ENCODE assay signal across 15 cellular contexts in the genomic region with DNA sequence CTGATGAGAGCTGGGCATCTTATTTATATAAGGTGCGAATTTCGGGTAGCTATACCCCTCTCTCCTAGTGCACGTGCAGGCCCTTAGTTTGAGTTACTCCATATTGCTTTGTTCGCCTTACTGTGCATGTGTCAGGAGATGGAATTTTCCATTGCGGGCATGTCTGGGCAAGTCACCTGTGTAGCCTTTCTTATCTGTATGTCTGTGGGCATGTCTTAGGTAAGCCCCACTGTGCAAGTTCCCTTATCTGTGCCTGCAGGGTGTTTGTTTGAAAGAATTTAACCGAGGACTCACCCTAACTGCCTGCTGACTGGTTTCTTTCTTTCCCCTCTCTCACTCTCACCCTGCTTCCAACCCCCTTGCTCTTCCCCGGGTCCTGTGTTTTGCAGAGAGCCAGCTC.
DNase-seq lines count a peak whose midpoint lies in the region; ATAC-seq, FAIRE-seq and TF ChIP-seq lines count a peak whose summit lies in the region.
"Had no signal": no experiment of that assay in that cellular context is flagged by ENCODE, and none has a peak within 500 bp of the region (broad histone marks: within the 10 kb centered on the region; RNA-seq: fewer than 3 reads in every experiment).

No MANE protein-coding gene starts in this region.

- POLR2A ChIA-PET in activated CD8-positive, alpha-beta T cell treated with anti-CD3 and anti-CD28 coated beads, Interleukin-2, amount 10 ng/mL, durations not matched to agents 7 days and 5 days (lab: Charles Lee) = no interaction called here

- H3K9me3 ChIP-seq in keratinocyte (ENCODE audit: control insufficient read depth, low read depth, low read length) = no peaks in the 10 kb centered on the region
- H3K9me3 ChIP-seq in MG63 = no peaks in the 10 kb centered on the region

- CTCF ChIA-PET in activated CD8-positive, alpha-beta T cell treated with anti-CD3 and anti-CD28 coated beads, Interleukin-2, amount 10 ng/mL, durations not matched to agents 7 days and 5 days (lab: Charles Lee) = interaction anchor here (1.0 kb wide), 1 partner anchor 200 kb away, joined by 3 read pairs; a partner anchor contains a TSS

- peak overlapping the region in 2 of 3 experiments; percentile 30 to 47 for H3K4me3 ChIP-seq in keratinocyte (ENCODE audit: control insufficient read depth in 2 of 3, extremely low read depth in 1 of 3, insufficient read depth in 2 of 3, low read depth in 1 of 3, low read length in 3 of 3)
- H3K4me3 ChIP-seq in MG63 = no peak overlapping the region
- H3K4me3 ChIP-seq: lung, SK-N-MC had no signal

- peaks cover 36% of the 10 kb centered on the region for H3K4me1 ChIP-seq in keratinocyte (ENCODE audit: control insufficient read depth, extremely low read depth, insufficient read depth, low read length)

- H3K9me1 ChIP-seq in keratinocyte (ENCODE audit: control insufficient read depth, extremely low read depth, insufficient read depth, low read length) = no peaks in the 10 kb centered on the region

- H3K27ac ChIP-seq in keratinocyte (ENCODE audit: control insufficient read depth, insufficient read depth, low read length) = peak overlapping the region; percentile 93
- H3K27ac ChIP-seq: SK-N-MC had no signal

- peak overlapping the region; percentile 32 for H3K27ac Mint-ChIP-seq in activated CD8-positive, alpha-beta T cell treated with anti-CD3 and anti-CD28 coated beads, Interleukin-2, amount 10 ng/mL, durations not matched to agents 7 days and 5 days
- H3K27ac Mint-ChIP-seq: CD4-positive, CD25-positive, alpha-beta regulatory T cell had no signal

- dilution Hi-C loops in keratinocyte (cut with MboI; ENCODE audit: extremely low pct_ligation_motif_present, low sequenced_read_pairs) = no loop called here

- no peaks in the 10 kb centered on the region for H3K27me3 ChIP-seq in keratinocyte (ENCODE audit: control insufficient read depth, extremely low read depth, insufficient read depth, low read length)
- H3K27me3 ChIP-seq in MG63 = no peaks in the 10 kb centered on the region

- peaks cover 5% of the 10 kb centered on the region for H3K27me3 Mint-ChIP-seq in activated CD8-positive, alpha-beta T cell treated with anti-CD3 and anti-CD28 coated beads, Interleukin-2, amount 10 ng/mL, durations not matched to agents 7 days and 5 days (ENCODE audit: low read depth)
- H3K27me3 Mint-ChIP-seq: CD4-positive, CD25-positive, alpha-beta regulatory T cell had no signal

- H3K36me3 Mint-ChIP-seq in activated CD8-positive, alpha-beta T cell treated with anti-CD3 and anti-CD28 coated beads, Interleukin-2, amount 10 ng/mL, durations not matched to agents 7 days and 5 days (ENCODE audit: low read depth) = no peaks in the 10 kb centered on the region
- H3K36me3 Mint-ChIP-seq: CD4-positive, CD25-positive, alpha-beta regulatory T cell had no signal

- peak overlapping the region; percentile 59 for H3K9ac ChIP-seq in keratinocyte (ENCODE audit: control insufficient read depth, extremely low read depth, insufficient read depth, low read length)

- no peak for TF ChIP-seq CTCF in keratinocyte (optimal IDR thresholded peaks at IDR 0.05 in 1 of 3, IDR thresholded peaks at IDR 0.05 in 1 of 3, conservative IDR thresholded peaks at IDR 0.05 in 1 of 3; ENCODE audit: extremely low read depth in 1 of 3, insufficient read depth in 2 of 3, low read length in 3 of 3)

- peak; percentile 73 for FAIRE-seq in keratinocyte (lab: Jason Lieb, UNC)

- no peaks in the 10 kb centered on the region for H3K79me2 ChIP-seq in keratinocyte (ENCODE audit: control insufficient read depth, insufficient read depth, low read length)

- DNase-seq in ELF-1 (ENCODE audit: low read depth, low spot score) (peak; percentile 77), keratinocyte (ENCODE audit: low read depth, low spot score) (peak; percentile 88), RKO (ENCODE audit: low spot score) (no peak), DMS53 (lab: John Stamatoyannopoulos, UW) (no peak), MG63 (no peak)
- DNase-seq in activated CD8-positive, alpha-beta T cell treated with anti-CD3 and anti-CD28 coated beads, Interleukin-2, amount 10 ng/mL, durations not matched to agents 7 days and 5 days = no peak
- DNase-seq: activated CD4-positive, alpha-beta T cell treated with anti-CD3 and anti-CD28 coated beads for 48 hours; GOT3; hypothalamus; NCI-H1694 had no signal

- peak overlapping the region; percentile 69 for H3K4me2 ChIP-seq in keratinocyte (ENCODE audit: control insufficient read depth, extremely low read depth, insufficient read depth, low read depth, low read length)

- no peak overlapping the region for H2AFZ ChIP-seq in keratinocyte (ENCODE audit: control insufficient read depth, low read length)

- H3K4me1 Mint-ChIP-seq in activated CD8-positive, alpha-beta T cell treated with anti-CD3 and anti-CD28 coated beads, Interleukin-2, amount 10 ng/mL, durations not matched to agents 7 days and 5 days (ENCODE audit: low read depth) = peaks cover 11% of the 10 kb centered on the region
- H3K4me1 Mint-ChIP-seq: CD4-positive, CD25-positive, alpha-beta regulatory T cell had no signal

- no peak overlapping the region for H3K4me3 Mint-ChIP-seq in activated CD8-positive, alpha-beta T cell treated with anti-CD3 and anti-CD28 coated beads, Interleukin-2, amount 10 ng/mL, durations not matched to agents 7 days and 5 days
- H3K4me3 Mint-ChIP-seq: CD4-positive, CD25-positive, alpha-beta regulatory T cell had no signal

- H3K9me3 Mint-ChIP-seq in activated CD8-positive, alpha-beta T cell treated with anti-CD3 and anti-CD28 coated beads, Interleukin-2, amount 10 ng/mL, durations not matched to agents 7 days and 5 days (ENCODE audit: insufficient read depth) = no peaks in the 10 kb centered on the region
- H3K9me3 Mint-ChIP-seq: CD4-positive, CD25-positive, alpha-beta regulatory T cell had no signal

- H3K36me3 ChIP-seq in keratinocyte (ENCODE audit: control insufficient read depth in 2 of 2, extremely low read depth in 1 of 2, insufficient read depth in 2 of 2, low read length in 2 of 2) (no peaks in the 10 kb centered on the region), MG63 (no peaks in the 10 kb centered on the region)

- no peaks in the 10 kb centered on the region for H4K20me1 ChIP-seq in keratinocyte (ENCODE audit: control insufficient read depth, extremely low read depth, insufficient read depth, low read length)

- ATAC-seq in HG03378 (IDR thresholded peaks at IDR 0.05; ENCODE audit: unreplicated experiment) (peak; percentile 49), GM21367 (IDR thresholded peaks at IDR 0.05; ENCODE audit: unreplicated experiment) (no peak)
- ATAC-seq in activated CD8-positive, alpha-beta T cell treated with anti-CD3 and anti-CD28 coated beads, Interleukin-2, amount 10 ng/mL, durations not matched to agents 7 days and 5 days = no peak

Comparison
In these comparisons a context has a peak if more than half of its experiments do, and no peak if none do; other contexts are left out.
1. DNase-seq: peak in ELF-1 (single experiment) and keratinocyte (single experiment); none in activated CD8-positive, alpha-beta T cell treated with anti-CD3 and anti-CD28 coated beads, Interleukin-2, amount 10 ng/mL, durations not matched to agents 7 days and 5 days (single experiment), RKO (single experiment), DMS53 (single experiment) and MG63 (single experiment).